In the genomic region with DNA sequence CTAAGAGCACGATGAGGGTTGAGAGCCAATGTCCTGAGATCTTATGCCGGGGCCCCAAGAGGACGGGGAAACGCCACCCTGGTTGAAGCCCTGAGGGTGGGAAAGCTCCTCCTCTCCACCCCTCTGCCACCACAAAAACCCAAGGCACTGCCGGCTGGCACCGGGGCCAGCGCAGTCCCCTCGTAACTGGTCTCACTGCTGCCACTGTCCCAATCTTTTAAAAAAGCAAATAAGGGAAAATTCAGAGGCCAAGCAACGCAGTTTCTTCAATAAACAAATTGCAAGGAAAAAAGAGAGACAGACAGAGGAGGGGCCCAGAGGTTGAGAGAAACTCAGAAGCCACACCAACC, we compare ENCODE assay signal across 13 cellular contexts. TPM values are rescaled to one million over a fixed set of nuclear protein-coding genes. Genes with fewer than 3 reads are reported as not detected.
DNase-seq lines count a peak whose midpoint lies in the region; ATAC-seq, FAIRE-seq and TF ChIP-seq lines count a peak whose summit lies in the region.
"Had no signal": no experiment of that assay in that cellular context is flagged by ENCODE, and none has a peak within 500 bp of the region (broad histone marks: within the 10 kb centered on the region; RNA-seq: fewer than 3 reads in every experiment).

No MANE protein-coding gene starts in this region.

- H3K4me1 ChIP-seq in iPS-15b (ENCODE audit: control insufficient read depth, insufficient read depth, low read length) = no peaks in the 10 kb centered on the region

- POLR2A ChIA-PET in WTC11 (lab: Charles Lee) = interaction anchor here (0.5 to 1.8 kb wide), 6 partner anchors 8 to 28 kb away, joined by 3 to 9 read pairs (median 6); a partner anchor contains a TSS

- CTCF ChIA-PET in WTC11 (lab: Charles Lee) = interaction anchor here (0.6 to 12.3 kb wide), 22 partner anchors 9 to 338 kb away, joined by 3 to 347 read pairs (median 8); a partner anchor contains a TSS

- H3K36me3 ChIP-seq in iPS-15b (ENCODE audit: control insufficient read depth, insufficient read depth, low read length) = no peaks in the 10 kb centered on the region
- H3K36me3 ChIP-seq: Peyer's patch had no signal

- no peak for FAIRE-seq in GM12891 (lab: Jason Lieb, UNC)

- peaks cover 82% of the 10 kb centered on the region for H3K27me3 ChIP-seq in iPS-15b (ENCODE audit: control insufficient read depth, insufficient read depth, low read length)

- H3K4me1 Mint-ChIP-seq in stimulated activated naive CD8-positive, alpha-beta T cell treated with anti-CD3 and anti-CD28 coated beads, Interleukin-15, Interleukin-2, amounts not matched to agents 100 ng/mL and 50 ng/mL, for 24 hours (ENCODE audit: low read depth) = peaks cover 9% of the 10 kb centered on the region
- H3K4me1 Mint-ChIP-seq in WTC11 (peaks cover 9% of the 10 kb centered on the region), endothelial cell (ENCODE audit: unreplicated experiment) (no peaks in the 10 kb centered on the region)
- peaks cover 4 to 13% of the 10 kb centered on the region in 2 donors for H3K4me1 Mint-ChIP-seq in stimulated activated naive B cell treated with anti-CD40 and anti-IgM and Interleukin-4, amounts not matched to agents 10 μg/mL and 1 μg/mL and 100 μg/mL, for 72 hours

- peaks cover 62% of the 10 kb centered on the region for H3K27me3 Mint-ChIP-seq in stimulated activated naive CD8-positive, alpha-beta T cell treated with anti-CD3 and anti-CD28 coated beads, Interleukin-15, Interleukin-2, amounts not matched to agents 100 ng/mL and 50 ng/mL, for 24 hours
- H3K27me3 Mint-ChIP-seq in WTC11 (ENCODE audit: low read depth) (peaks cover 94% of the 10 kb centered on the region), endothelial cell (ENCODE audit: unreplicated experiment) (peaks cover 27% of the 10 kb centered on the region)
- peaks cover 85 to 90% of the 10 kb centered on the region in 2 donors for H3K27me3 Mint-ChIP-seq in stimulated activated naive B cell treated with anti-CD40 and anti-IgM and Interleukin-4, amounts not matched to agents 10 μg/mL and 1 μg/mL and 100 μg/mL, for 72 hours

- TF ChIP-seq POLR2A in GM12891 (IDR thresholded peaks at IDR 0.05; ENCODE audit: low read depth, low read length) = no peak

- H3K4me3 ChIP-seq in iPS-15b (ENCODE audit: low read depth, low read length) = peak overlapping the region; percentile 60

- H3K9me3 ChIP-seq in iPS-15b (ENCODE audit: control insufficient read depth, insufficient read depth, low read length) = no peaks in the 10 kb centered on the region
- H3K9me3 ChIP-seq: Peyer's patch had no signal

- DNase-seq in stimulated activated naive CD8-positive, alpha-beta T cell treated with anti-CD3 and anti-CD28 coated beads, Interleukin-15, Interleukin-2, amounts not matched to agents 100 U/mL and 50 U/mL, for 24 hours = no peak
- DNase-seq in WTC11 (ENCODE audit: low spot score) (no peak), endothelial cell (ENCODE audit: low spot score) (no peak), GM12891 (ENCODE audit: insufficient read length, low spot score) (no peak), nucleus accumbens (lab: John Stamatoyannopoulos, UW) (no peak)
- DNase-seq in stimulated activated naive B cell treated with anti-CD40 and anti-IgM and Interleukin-4, amounts not matched to agents 10 μg/mL and 1 μg/mL and 100 μg/mL, for 72 hours = no peak
- DNase-seq: hypothalamus, NCI-H345 had no signal

- no peaks in the 10 kb centered on the region for H3K36me3 Mint-ChIP-seq in stimulated activated naive CD8-positive, alpha-beta T cell treated with anti-CD3 and anti-CD28 coated beads, Interleukin-15, Interleukin-2, amounts not matched to agents 100 ng/mL and 50 ng/mL, for 24 hours (ENCODE audit: low read depth)
- no peaks in the 10 kb centered on the region for H3K36me3 Mint-ChIP-seq in WTC11
- peaks cover 9% of the 10 kb centered on the region for H3K36me3 Mint-ChIP-seq in endothelial cell (ENCODE audit: low read depth, unreplicated experiment)
- peaks cover 0 to 4% of the 10 kb centered on the region in 2 donors for H3K36me3 Mint-ChIP-seq in stimulated activated naive B cell treated with anti-CD40 and anti-IgM and Interleukin-4, amounts not matched to agents 10 μg/mL and 1 μg/mL and 100 μg/mL, for 72 hours
- H3K36me3 Mint-ChIP-seq: memory B cell had no signal

- no peaks in the 10 kb centered on the region for H3K9me3 Mint-ChIP-seq in stimulated activated naive CD8-positive, alpha-beta T cell treated with anti-CD3 and anti-CD28 coated beads, Interleukin-15, Interleukin-2, amounts not matched to agents 100 ng/mL and 50 ng/mL, for 24 hours
- no peaks in the 10 kb centered on the region for H3K9me3 Mint-ChIP-seq in WTC11
- H3K9me3 Mint-ChIP-seq in endothelial cell (ENCODE audit: unreplicated experiment) = no peaks in the 10 kb centered on the region
- no peaks in the 10 kb centered on the region for H3K9me3 Mint-ChIP-seq in stimulated activated naive B cell treated with anti-CD40 and anti-IgM and Interleukin-4, amounts not matched to agents 10 μg/mL and 1 μg/mL and 100 μg/mL, for 72 hours
- H3K9me3 Mint-ChIP-seq: memory B cell had no signal

- H3K4me3 Mint-ChIP-seq in stimulated activated naive CD8-positive, alpha-beta T cell treated with anti-CD3 and anti-CD28 coated beads, Interleukin-15, Interleukin-2, amounts not matched to agents 100 ng/mL and 50 ng/mL, for 24 hours = peak overlapping the region; percentile 70
- H3K4me3 Mint-ChIP-seq in WTC11 (peak overlapping the region; percentile 79), endothelial cell (ENCODE audit: unreplicated experiment) (no peak overlapping the region)
- peak overlapping the region in 1 of 2 donors; percentile 71 for H3K4me3 Mint-ChIP-seq in stimulated activated naive B cell treated with anti-CD40 and anti-IgM and Interleukin-4, amounts not matched to agents 10 μg/mL and 1 μg/mL and 100 μg/mL, for 72 hours

- no peak overlapping the region for H3K9ac ChIP-seq in iPS-15b (ENCODE audit: low read depth, low read length)

- no peak for ATAC-seq in stimulated activated naive CD8-positive, alpha-beta T cell treated with anti-CD3 and anti-CD28 coated beads, Interleukin-15, Interleukin-2, amounts not matched to agents 100 U/mL and 50 U/mL, for 24 hours
- ATAC-seq in WTC11 = peak; percentile 5
- ATAC-seq in stimulated activated naive B cell treated with anti-CD40 and anti-IgM and Interleukin-4, amounts not matched to agents 10 μg/mL and 1 μg/mL and 100 μg/mL, for 72 hours (replicated peaks) = no peak

- TF ChIP-seq CTCF in WTC11 (IDR thresholded peaks at IDR 0.05) (no peak), endothelial cell (IDR thresholded peaks at IDR 0.05; ENCODE audit: unreplicated experiment) (no peak)

- no peak overlapping the region for H3K27ac Mint-ChIP-seq in stimulated activated naive CD8-positive, alpha-beta T cell treated with anti-CD3 and anti-CD28 coated beads, Interleukin-15, Interleukin-2, amounts not matched to agents 100 ng/mL and 50 ng/mL, for 24 hours
- H3K27ac Mint-ChIP-seq in WTC11 = no peak overlapping the region
- H3K27ac Mint-ChIP-seq in endothelial cell (ENCODE audit: unreplicated experiment) = no peak overlapping the region
- H3K27ac Mint-ChIP-seq in stimulated activated naive B cell treated with anti-CD40 and anti-IgM and Interleukin-4, amounts not matched to agents 10 μg/mL and 1 μg/mL and 100 μg/mL, for 72 hours = no peak overlapping the region
- H3K27ac Mint-ChIP-seq: memory B cell had no signal

TF ChIP-seq in WTC11, 78 proteins besides CTCF, POLR2A, EP300 and RAD21 (continues in another document):
- TF ChIP-seq ZNF232 (CRISPR knock-in tag; IDR thresholded peaks at IDR 0.05) = no peak
- TF ChIP-seq, protein P1, sequence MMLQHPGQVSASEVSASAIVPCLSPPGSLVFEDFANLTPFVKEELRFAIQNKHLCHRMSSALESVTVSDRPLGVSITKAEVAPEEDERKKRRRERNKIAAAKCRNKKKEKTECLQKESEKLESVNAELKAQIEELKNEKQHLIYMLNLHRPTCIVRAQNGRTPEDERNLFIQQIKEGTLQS (CRISPR knock-in tag; conservative IDR thresholded peaks at IDR 0.05) = no peak
- TF ChIP-seq, protein P2, sequence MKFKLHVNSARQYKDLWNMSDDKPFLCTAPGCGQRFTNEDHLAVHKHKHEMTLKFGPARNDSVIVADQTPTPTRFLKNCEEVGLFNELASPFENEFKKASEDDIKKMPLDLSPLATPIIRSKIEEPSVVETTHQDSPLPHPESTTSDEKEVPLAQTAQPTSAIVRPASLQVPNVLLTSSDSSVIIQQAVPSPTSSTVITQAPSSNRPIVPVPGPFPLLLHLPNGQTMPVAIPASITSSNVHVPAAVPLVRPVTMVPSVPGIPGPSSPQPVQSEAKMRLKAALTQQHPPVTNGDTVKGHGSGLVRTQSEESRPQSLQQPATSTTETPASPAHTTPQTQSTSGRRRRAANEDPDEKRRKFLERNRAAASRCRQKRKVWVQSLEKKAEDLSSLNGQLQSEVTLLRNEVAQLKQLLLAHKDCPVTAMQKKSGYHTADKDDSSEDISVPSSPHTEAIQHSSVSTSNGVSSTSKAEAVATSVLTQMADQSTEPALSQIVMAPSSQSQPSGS (CRISPR knock-in tag; IDR thresholded peaks at IDR 0.05; ENCODE audit: borderline replicate concordance, low read depth) = no peak
- no peak for TF ChIP-seq CREM (CRISPR knock-in tag; IDR thresholded peaks at IDR 0.05)

TF ChIP-seq in GM12891, 5 proteins besides CTCF, POLR2A, EP300 and RAD21:
- TF ChIP-seq PAX5 (IDR thresholded peaks at IDR 0.05; ENCODE audit: insufficient read depth, low read length, severe bottlenecking) (no peak), POLR2AphosphoS5 (IDR thresholded peaks at IDR 0.05; ENCODE audit: low read depth, low read length) (no peak), TAF1 (IDR thresholded peaks at IDR 0.05; ENCODE audit: low read depth, low read length) (no peak), SPI1 (IDR thresholded peaks at IDR 0.05; ENCODE audit: low read depth, low read length) (no peak), POU2F2 (IDR thresholded peaks at IDR 0.05; ENCODE audit: low read depth, low read length) (no peak)
TF ChIP-seq in GM12891: peak in this region for 0.

RNA-seq across cellular contexts. Expression of a gene that starts 6.7 kb away (rescaled TPM):
- 0.14 to 0.31 TPM (median 0.23 TPM) in 3 replicates for total RNA-seq in WTC11 (2021)
- total RNA-seq in endothelial cell (ENCODE audit: unreplicated experiment) = 0.74 TPM
- 0.18 TPM for polyA plus RNA-seq in GM12891 (2012; ENCODE audit: low read depth, missing spikeins)

RNA-seq across cellular contexts. Expression of a gene that starts 19.8 kb away (rescaled TPM):
- 46.5 to 52.8 TPM (median 49.7 TPM) in 3 replicates for total RNA-seq in WTC11 (2021)
- 22.1 TPM for total RNA-seq in endothelial cell (ENCODE audit: unreplicated experiment)
- 46.2 TPM for polyA plus RNA-seq in GM12891 (2012; ENCODE audit: low read depth, missing spikeins)

RNA-seq across cellular contexts. Expression of a gene that starts 40.4 kb away (rescaled TPM):
- total RNA-seq in WTC11 (2021) (1.1 to 2.2 TPM (median 1.2 TPM) in 3 replicates), endothelial cell (ENCODE audit: unreplicated experiment) (not detected)
- not detected for polyA plus RNA-seq in GM12891 (2012; ENCODE audit: low read depth, missing spikeins)
- total RNA-seq: pulmonary artery endothelial cell had no signal
